In the genomic region with DNA sequence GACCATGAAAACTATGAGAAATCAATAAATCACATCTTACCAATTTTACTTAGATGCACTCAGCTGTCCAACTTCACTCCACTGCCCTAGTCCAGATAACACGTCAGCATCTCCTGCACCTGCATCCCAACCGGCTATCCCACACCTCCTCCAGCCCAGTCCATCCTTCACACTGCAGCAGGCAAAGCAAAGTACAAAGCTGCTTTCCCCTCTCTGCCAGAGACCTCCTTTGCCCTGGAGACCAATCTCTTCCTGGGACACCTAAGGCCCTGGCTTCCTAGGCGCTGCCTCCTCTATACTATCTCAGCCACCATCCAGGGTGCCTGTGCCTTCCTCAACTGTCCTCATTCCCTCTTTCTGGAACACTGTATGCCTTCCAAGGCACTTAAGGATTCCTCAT, we compare ENCODE assay signal across 30 cellular contexts.
DNase-seq lines count a peak whose midpoint lies in the region; ATAC-seq and TF ChIP-seq lines count a peak whose summit lies in the region.
"Had no signal": no experiment of that assay in that cellular context is flagged by ENCODE, and none has a peak within 500 bp of the region (broad histone marks: within the 10 kb centered on the region; RNA-seq: fewer than 3 reads in every experiment).

No MANE protein-coding gene starts in this region.

- H3K9me3 Mint-ChIP-seq in GM23338 = no peaks in the 10 kb centered on the region
- H3K9me3 Mint-ChIP-seq: activated naive CD4-positive, alpha-beta T cell treated with anti-CD3 and anti-CD28 coated beads, Interleukin-2, amount 10 ng/mL, durations not matched to agents 7 days and 5 days; H9; natural killer cell; T-helper 1 cell treated with Interleukin-12 subunit alpha and Interleukin-12 subunit beta and Interleukin-4 antibody, amounts not matched to agents 30 μg/mL and 1 μg/mL, for 36 hours had no signal

- H3K79me2 ChIP-seq in GM23338 (replicated peaks; ENCODE audit: insufficient read depth) = peaks cover 8% of the 10 kb centered on the region

- TF ChIP-seq POLR2A in gastroesophageal sphincter (IDR thresholded peaks at IDR 0.05) (no peak), uterus (IDR thresholded peaks at IDR 0.05) (no peak)

- H3K4me1 ChIP-seq in gastroesophageal sphincter = peaks cover 9 to 69% (median 44%) of the 10 kb centered on the region in 3 donors
- H3K4me1 ChIP-seq in psoas muscle = peaks cover 79% of the 10 kb centered on the region
- H3K4me1 ChIP-seq in uterus = peaks cover 21 to 26% of the 10 kb centered on the region in 2 donors
- no peaks in the 10 kb centered on the region for H3K4me1 ChIP-seq in GM23338 (ENCODE audit: insufficient read depth)

- TF ChIP-seq CTCF in gastroesophageal sphincter (IDR thresholded peaks at IDR 0.05) (no peak), psoas muscle (IDR thresholded peaks at IDR 0.05) (no peak), uterus (IDR thresholded peaks at IDR 0.05) (no peak), GM23338 (conservative IDR thresholded peaks at IDR 0.05; ENCODE audit: low read depth in 2 of 2) (no peak)

- peaks cover 13% of the 10 kb centered on the region for H3K36me3 Mint-ChIP-seq in GM23338 (ENCODE audit: low read depth)
- H3K36me3 Mint-ChIP-seq: natural killer cell had no signal

- intact Hi-C loops in psoas muscle (cut with DNase I) = loop anchor here (5.0 to 10.0 kb wide), 2 partner anchors 139 to 153 kb away; no protein-coding TSS in a partner anchor
- intact Hi-C loops in uterus (cut with DNase I; ENCODE audit: low total_unique reads) = loop anchor here (10.0 kb wide), 1 partner anchor 151 kb away; no protein-coding TSS in a partner anchor

- H3K4me2 ChIP-seq in GM23338 = no peak overlapping the region

- peak overlapping the region in 3 of 4 donors; percentile 75 to 87 (median 85) for H3K27ac ChIP-seq in gastroesophageal sphincter
- H3K27ac ChIP-seq in psoas muscle = peak overlapping the region; percentile 96
- peak overlapping the region; percentile 87 to 95 for H3K27ac ChIP-seq in uterus
- H3K27ac ChIP-seq in GM23338 (ENCODE audit: low read depth) = no peak overlapping the region
- H3K27ac ChIP-seq: RWPE1, SK-N-MC had no signal

- H3K36me3 ChIP-seq in gastroesophageal sphincter = peaks cover 0 to 13% of the 10 kb centered on the region in 2 donors
- H3K36me3 ChIP-seq in psoas muscle (ENCODE audit: insufficient read depth in 1 of 2, low read depth in 1 of 2) = no peaks in the 10 kb centered on the region
- H3K36me3 ChIP-seq in uterus = no peaks in the 10 kb centered on the region
- no peaks in the 10 kb centered on the region for H3K36me3 ChIP-seq in GM23338 (ENCODE audit: insufficient read depth)
- H3K36me3 ChIP-seq: thoracic aorta had no signal

- ATAC-seq in gastroesophageal sphincter (no peak), psoas muscle (no peak), GM21423 (IDR thresholded peaks at IDR 0.05; ENCODE audit: unreplicated experiment) (no peak), GM23338 (no peak)
- ATAC-seq: activated CD4-positive, CD25-positive, alpha-beta regulatory T cell treated with anti-CD3 and anti-CD28 coated beads, Interleukin-2, amount 50 U/mL, for 24 hours; body of pancreas; K562; natural killer cell; stimulated activated naive CD8-positive, alpha-beta T cell treated with anti-CD3 and anti-CD28 coated beads, Interleukin-15, Interleukin-2, amounts not matched to agents 100 U/mL and 50 U/mL, for 24 hours had no signal

- TF ChIP-seq EP300 in gastroesophageal sphincter (IDR thresholded peaks at IDR 0.05) = no peak

- no peaks in the 10 kb centered on the region for H3K9me3 ChIP-seq in gastroesophageal sphincter
- H3K9me3 ChIP-seq in psoas muscle = no peaks in the 10 kb centered on the region
- H3K9me3 ChIP-seq in uterus = no peaks in the 10 kb centered on the region
- H3K9me3 ChIP-seq: adrenal gland, body of pancreas, thoracic aorta had no signal

- H3K4me1 Mint-ChIP-seq in GM23338 = peaks cover 11% of the 10 kb centered on the region

- DNase-seq in activated effector memory CD4-positive, alpha-beta T cell treated with anti-CD3 and anti-CD28 coated beads, Interleukin-2, amount 50 U/mL, for 16 hours = peak; percentile 14
- DNase-seq in activated effector memory CD4-positive, alpha-beta T cell treated with Interleukin-2 at 50 U/mL for 16 hours = no peak
- no peak for DNase-seq in psoas muscle
- DNase-seq in uterus = no peak
- no peak for DNase-seq in GM23338 (ENCODE audit: low spot score)
- DNase-seq in NAMALWA (ENCODE audit: low spot score) = no peak
- DNase-seq: 8988T; activated CD4-positive, alpha-beta T cell treated with anti-CD3 and anti-CD28 coated beads, Interleukin-2, amount 50 U/mL, for 48 hours; activated naive CD4-positive, alpha-beta T cell treated with anti-CD3 and anti-CD28 coated beads, Interleukin-2, amount 10 ng/mL, durations not matched to agents 7 days and 5 days; body of pancreas; cerebellar nuclear complex; DMS79; H9; natural killer cell; NCI-H1105; NCI-H187; NCI-H2171; NCI-H510A; stimulated activated naive CD8-positive, alpha-beta T cell treated with anti-CD3 and anti-CD28 coated beads, Interleukin-15, Interleukin-2, amounts not matched to agents 100 U/mL and 50 U/mL, for 24 hours had no signal

- WGBS in gastroesophageal sphincter (ENCODE audit: low coverage in 1 of 2), 2 donors = 88 to 100% methylated on average over 2 to 3 of the region's 3 CpGs
- 92 to 100% (median 96%) methylated on average over 3 of the region's 3 CpGs for WGBS in psoas muscle, 3 donors

- no peaks in the 10 kb centered on the region; the same call in none of the 2 replicates for H4K20me1 ChIP-seq in GM23338 (replicated peaks; ENCODE audit: insufficient read depth)

- H3K27me3 ChIP-seq in gastroesophageal sphincter (no peaks in the 10 kb centered on the region), psoas muscle (ENCODE audit: insufficient read depth in 3 of 3, low read length in 2 of 3) (no peaks in the 10 kb centered on the region), uterus (no peaks in the 10 kb centered on the region), GM23338 (ENCODE audit: insufficient read depth) (no peaks in the 10 kb centered on the region)
- H3K27me3 ChIP-seq: adrenal gland, body of pancreas, dorsolateral prefrontal cortex had no signal

- peaks cover 14% of the 10 kb centered on the region for H3K27me3 Mint-ChIP-seq in GM23338 (ENCODE audit: insufficient read depth, low read depth, poor library complexity)

- H3K4me3 Mint-ChIP-seq in GM23338 = no peak overlapping the region
- H3K4me3 Mint-ChIP-seq: activated naive CD4-positive, alpha-beta T cell treated with anti-CD3 and anti-CD28 coated beads, Interleukin-2, amount 10 ng/mL, durations not matched to agents 7 days and 5 days; CD14-positive monocyte; H9; natural killer cell; T-helper 1 cell treated with Interleukin-12 subunit alpha and Interleukin-12 subunit beta and Interleukin-4 antibody, amounts not matched to agents 30 μg/mL and 1 μg/mL, for 36 hours had no signal

- H2AFZ ChIP-seq in GM23338 = no peak overlapping the region

- no peaks in the 10 kb centered on the region for H3K9me2 ChIP-seq in GM23338 (ENCODE audit: insufficient read depth)

- no peak overlapping the region for H3K4me3 ChIP-seq in gastroesophageal sphincter
- H3K4me3 ChIP-seq in psoas muscle = no peak overlapping the region
- H3K4me3 ChIP-seq in uterus = no peak overlapping the region
- no peak overlapping the region for H3K4me3 ChIP-seq in GM23338
- H3K4me3 ChIP-seq: adrenal gland, body of pancreas, dorsolateral prefrontal cortex, K562, SK-N-MC, thoracic aorta had no signal

- H3F3A ChIP-seq in GM23338 (replicated peaks; ENCODE audit: low read depth) = no peaks in the 10 kb centered on the region

- H3K27ac Mint-ChIP-seq in GM23338 = no peak overlapping the region
- H3K27ac Mint-ChIP-seq: activated naive CD4-positive, alpha-beta T cell treated with anti-CD3 and anti-CD28 coated beads, Interleukin-2, amount 10 ng/mL, durations not matched to agents 7 days and 5 days; CD14-positive monocyte; natural killer cell; T-helper 1 cell treated with Interleukin-12 subunit alpha and Interleukin-12 subunit beta and Interleukin-4 antibody, amounts not matched to agents 30 μg/mL and 1 μg/mL, for 36 hours had no signal

TF ChIP-seq in GM23338, 12 proteins besides CTCF, POLR2A, EP300 and RAD21 (continues in another document):
- TF ChIP-seq EZH2phosphoT487 (IDR thresholded peaks at IDR 0.05; ENCODE audit: unreplicated experiment) (no peak), POLR2AphosphoS5 (IDR thresholded peaks at IDR 0.05; ENCODE audit: low read depth) (no peak), CREB1 (CRISPR knock-in tag; IDR thresholded peaks at IDR 0.05; ENCODE audit: low read depth) (no peak), NANOG (IDR thresholded peaks at IDR 0.05; ENCODE audit: borderline replicate concordance) (no peak)
